ENCODE assay signal across 8 cellular contexts in genomic region chr2:165794520-165794882, GRCh38. TPM values are rescaled to one million over a fixed set of nuclear protein-coding genes. Genes with fewer than 3 reads are reported as not detected.
DNase-seq lines count a peak whose midpoint lies in the region; ATAC-seq and TF ChIP-seq lines count a peak whose summit lies in the region.

No MANE protein-coding gene starts in this region.

- intact Hi-C loops in right lobe of liver (cut with DNase I): no loop called here

- peaks cover 2% of the 10 kb centered on the region for H3K27me3 Mint-ChIP-seq in WTC11 (ENCODE audit: low read depth)

- peaks cover under 1% of the 10 kb centered on the region for H3K9me3 Mint-ChIP-seq in WTC11

- peak; percentile 98 for ATAC-seq in GM21447 (IDR thresholded peaks at IDR 0.05; ENCODE audit: unreplicated experiment)
- peak; percentile 45 for ATAC-seq in WTC11
- ATAC-seq in right lobe of liver: peak; percentile 67 to 72 (median 72)

- TF ChIP-seq CTCF in WTC11 (IDR thresholded peaks at IDR 0.05) (no peak), coronary artery (IDR thresholded peaks at IDR 0.05) (no peak), right lobe of liver (IDR thresholded peaks at IDR 0.05) (no peak)

- POLR2A ChIA-PET in WTC11 (lab: Charles Lee): interaction anchor here (0.8 to 1.5 kb wide), 5 partner anchors 19 to 325 kb away, joined by 3 read pairs; partner anchors contain the start of gene CSRNP3

- peaks cover 43% of the 10 kb centered on the region for H3K27me3 ChIP-seq in HUES64 (ENCODE audit: insufficient read depth, low read length)
- peaks cover 0 to 4% of the 10 kb centered on the region in 2 donors for H3K27me3 ChIP-seq in right lobe of liver

- H3K36me3 ChIP-seq in HUES64 (ENCODE audit: insufficient read depth, low read length) (no peaks in the 10 kb centered on the region), right lobe of liver (no peaks in the 10 kb centered on the region)

- H3K27ac ChIP-seq in HUES64 (ENCODE audit: low read depth, low read length): peak overlapping the region; percentile 9; the same call in 1 of the 2 replicates
- H3K27ac ChIP-seq in coronary artery: no peak overlapping the region
- peak overlapping the region in 2 of 3 donors; percentile 10 to 42 for H3K27ac ChIP-seq in right lobe of liver

- H3K27ac Mint-ChIP-seq in WTC11: peak overlapping the region; percentile 90

- H3K9ac ChIP-seq in HUES64 (ENCODE audit: low read depth, low read length): peak overlapping the region; percentile 46; the same call in 1 of the 2 replicates

- DNase-seq in EH (ENCODE audit: low read depth) (peak; percentile 68), WTC11 (ENCODE audit: low spot score) (peak; percentile 43), coronary artery (ENCODE audit: low spot score) (no peak), right lobe of liver (peak; percentile 28 to 64 (median 53)), NCI-H226 (no peak)
- peak; percentile 37 for DNase-seq in stimulated activated CD8-positive, alpha-beta memory T cell treated with anti-CD3 and anti-CD28 coated beads, Interleukin-12 subunit alpha, Interleukin-12 subunit beta, amount 100 ng/mL, for 4 hours (ENCODE audit: low read depth)

- CTCF ChIA-PET in WTC11 (lab: Charles Lee): interaction anchor here (0.7 to 3.9 kb wide), 10 partner anchors 12 to 501 kb away, joined by 3 to 19 read pairs (median 4); partner anchors contain the start of gene SCN1A

- H3K36me3 Mint-ChIP-seq in WTC11: peaks cover 10% of the 10 kb centered on the region; the same call in 1 of the 2 replicates

- H3K9me3 ChIP-seq in HUES64 (ENCODE audit: insufficient read depth, low read depth, low read length): no peaks in the 10 kb centered on the region
- H3K9me3 ChIP-seq in right lobe of liver: no peaks in the 10 kb centered on the region

- H3K4me3 ChIP-seq in HUES64 (ENCODE audit: low read length) (peak overlapping the region; percentile 77), coronary artery (peak overlapping the region; percentile 74), right lobe of liver (peak overlapping the region; percentile 40 to 58 (median 46))

- H3K4me1 ChIP-seq in HUES64 (ENCODE audit: insufficient read depth, low read length) (peaks cover 62% of the 10 kb centered on the region), right lobe of liver (peaks cover 0 to 14% (median 3%) of the 10 kb centered on the region in 4 donors)

- TF ChIP-seq POLR2A in right lobe of liver (IDR thresholded peaks at IDR 0.05): no peak

- peaks cover 63% of the 10 kb centered on the region for H3K4me1 Mint-ChIP-seq in WTC11

- 40% methylated on average over 18 of the region's 18 CpGs for WGBS in HUES64
- WGBS in right lobe of liver (ENCODE audit: insufficient coverage, low coverage, low lambda C conversion rate, missing lambda C conversion rate): 3% methylated on average over 6 of the region's 18 CpGs

- H3K4me3 Mint-ChIP-seq in WTC11: peak overlapping the region; percentile 99

TF ChIP-seq in WTC11, 78 proteins besides CTCF, POLR2A, EP300 and RAD21 (continues in another document):
- TF ChIP-seq ZSCAN18 (CRISPR knock-in tag; IDR thresholded peaks at IDR 0.05) (no peak), ZNF416 (CRISPR knock-in tag; IDR thresholded peaks at IDR 0.05) (no peak), USF1 (CRISPR knock-in tag; IDR thresholded peaks at IDR 0.05) (no peak), ZNF532 (CRISPR knock-in tag; IDR thresholded peaks at IDR 0.05; ENCODE audit: borderline replicate concordance) (no peak), ZNF396 (CRISPR knock-in tag; IDR thresholded peaks at IDR 0.05; ENCODE audit: borderline replicate concordance) (no peak), GTF2I (CRISPR knock-in tag; conservative IDR thresholded peaks at IDR 0.05) (no peak), TCF7 (CRISPR knock-in tag; IDR thresholded peaks at IDR 0.05; ENCODE audit: low read depth) (no peak), SMAD4 (CRISPR knock-in tag; IDR thresholded peaks at IDR 0.05) (no peak), ATF3 (CRISPR knock-in tag; conservative IDR thresholded peaks at IDR 0.05) (no peak), ARID4B (CRISPR knock-in tag; IDR thresholded peaks at IDR 0.05; ENCODE audit: borderline replicate concordance) (no peak), TEAD4 (CRISPR knock-in tag; IDR thresholded peaks at IDR 0.05) (no peak), ZNF219 (CRISPR knock-in tag; IDR thresholded peaks at IDR 0.05; ENCODE audit: borderline replicate concordance) (no peak)

RNA-seq across cellular contexts. Expression of gene GALNT3, which starts 0.5 kb away (rescaled TPM):
- polyA plus RNA-seq in HUES64 (2013, experiment 1 of 2): 1.9 TPM
- 3.1 TPM for polyA plus RNA-seq in HUES64 (2013, experiment 2 of 2)
- total RNA-seq in WTC11 (2021) (19.4 to 20.6 TPM (median 20.5 TPM) in 3 replicates), right lobe of liver (1 to 10 TPM in 2 of 6 experiments, under 1 TPM in 4; 0.31 to 1.6 (median 0.80) TPM)

Comparison
In these comparisons a context has a peak if more than half of its experiments do, and no peak if none do; other contexts are left out.
1. DNase-seq: peak in EH (single experiment), WTC11 (single experiment), right lobe of liver (3 of 3) and stimulated activated CD8-positive, alpha-beta memory T cell treated with anti-CD3 and anti-CD28 coated beads, Interleukin-12 subunit alpha, Interleukin-12 subunit beta, amount 100 ng/mL, for 4 hours (single experiment); none in coronary artery (single experiment) and NCI-H226 (single experiment).
2. ATAC-seq: peak in every context shown above with its lines; median percentile 98 in GM21447; 72 in right lobe of liver; 45 in WTC11.
3. H3K27ac ChIP-seq: peak in HUES64 (single experiment) and right lobe of liver (2 of 3); none in coronary artery (0 of 2).
4. Peak in every context shown above with its lines, with median percentiles within 50 percentile points of each other: H3K4me3 ChIP-seq.